1 cellular context compared by ENCODE assay signal in the genomic region with DNA sequence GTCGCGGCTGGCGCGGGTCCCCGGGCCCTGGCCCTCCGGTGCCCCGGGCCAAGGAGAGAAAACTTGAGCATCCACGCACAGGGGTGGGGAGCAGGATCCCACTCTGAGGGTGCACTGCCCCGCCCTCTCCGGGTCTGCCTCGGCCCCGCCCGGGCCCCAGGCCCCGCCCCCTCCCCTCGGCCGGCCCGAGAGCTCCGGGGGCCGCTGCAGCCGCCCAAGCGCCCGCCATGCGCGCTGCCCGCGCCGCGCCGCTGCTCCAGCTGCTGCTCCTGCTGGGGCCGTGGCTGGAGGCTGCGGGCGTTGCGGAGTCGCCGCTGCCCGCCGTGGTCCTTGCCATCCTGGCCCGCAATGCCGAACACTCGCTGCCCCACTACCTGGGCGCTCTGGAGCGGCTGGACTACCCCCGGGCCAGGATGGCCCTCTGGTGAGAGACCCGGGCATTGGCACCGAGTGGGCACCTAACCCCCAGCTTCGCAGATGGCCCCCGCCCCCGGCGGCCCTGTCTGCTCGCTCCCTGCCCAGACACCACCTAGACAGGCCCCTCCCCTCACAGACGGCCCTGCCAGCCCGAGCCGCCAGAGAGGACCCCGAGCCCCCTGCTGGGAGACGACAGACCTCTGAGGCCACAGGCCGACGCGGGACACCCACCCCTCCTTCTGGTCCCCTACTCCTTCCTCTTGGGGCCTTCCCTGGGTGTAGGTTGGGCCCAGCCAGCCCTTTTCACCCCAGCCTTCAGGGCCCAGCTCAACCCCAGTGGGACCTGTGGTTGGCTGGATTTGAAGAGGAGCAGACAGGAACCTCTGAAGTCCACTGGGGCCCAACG.
TF ChIP-seq lines count a peak whose summit lies in the region.

Gene CERCAM (plus strand): TSS at position 207 of the 823 bp plus-strand sequence. CDS start 21 bp downstream, at position 228.

TF ChIP-seq in GM12878, 131 proteins besides CTCF, POLR2A, EP300 and RAD21 (continued from another document):
- TF ChIP-seq, protein P1, sequence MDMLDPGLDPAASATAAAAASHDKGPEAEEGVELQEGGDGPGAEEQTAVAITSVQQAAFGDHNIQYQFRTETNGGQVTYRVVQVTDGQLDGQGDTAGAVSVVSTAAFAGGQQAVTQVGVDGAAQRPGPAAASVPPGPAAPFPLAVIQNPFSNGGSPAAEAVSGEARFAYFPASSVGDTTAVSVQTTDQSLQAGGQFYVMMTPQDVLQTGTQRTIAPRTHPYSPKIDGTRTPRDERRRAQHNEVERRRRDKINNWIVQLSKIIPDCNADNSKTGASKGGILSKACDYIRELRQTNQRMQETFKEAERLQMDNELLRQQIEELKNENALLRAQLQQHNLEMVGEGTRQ (IDR thresholded peaks at IDR 0.05; ENCODE audit: borderline replicate concordance, low read depth, low read length), result no peak
- TF ChIP-seq, protein P2, sequence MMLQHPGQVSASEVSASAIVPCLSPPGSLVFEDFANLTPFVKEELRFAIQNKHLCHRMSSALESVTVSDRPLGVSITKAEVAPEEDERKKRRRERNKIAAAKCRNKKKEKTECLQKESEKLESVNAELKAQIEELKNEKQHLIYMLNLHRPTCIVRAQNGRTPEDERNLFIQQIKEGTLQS (IDR thresholded peaks at IDR 0.05; ENCODE audit: borderline replicate concordance, extremely low read depth, low read depth, low read length), result no peak
- TF ChIP-seq, protein P3, sequence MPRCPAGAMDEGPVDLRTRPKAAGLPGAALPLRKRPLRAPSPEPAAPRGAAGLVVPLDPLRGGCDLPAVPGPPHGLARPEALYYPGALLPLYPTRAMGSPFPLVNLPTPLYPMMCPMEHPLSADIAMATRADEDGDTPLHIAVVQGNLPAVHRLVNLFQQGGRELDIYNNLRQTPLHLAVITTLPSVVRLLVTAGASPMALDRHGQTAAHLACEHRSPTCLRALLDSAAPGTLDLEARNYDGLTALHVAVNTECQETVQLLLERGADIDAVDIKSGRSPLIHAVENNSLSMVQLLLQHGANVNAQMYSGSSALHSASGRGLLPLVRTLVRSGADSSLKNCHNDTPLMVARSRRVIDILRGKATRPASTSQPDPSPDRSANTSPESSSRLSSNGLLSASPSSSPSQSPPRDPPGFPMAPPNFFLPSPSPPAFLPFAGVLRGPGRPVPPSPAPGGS (IDR thresholded peaks at IDR 0.05; ENCODE audit: borderline replicate concordance, insufficient read depth, low read depth, low read length, poor library complexity, severe bottlenecking), result no peak
- TF ChIP-seq SMC3 (IDR thresholded peaks at IDR 0.05; ENCODE audit: borderline replicate concordance, low read length), result no peak
- no peak for TF ChIP-seq EZH2 (IDR thresholded peaks at IDR 0.05; ENCODE audit: borderline replicate concordance, control insufficient read depth, low read depth, low read length)
- TF ChIP-seq MEF2B (IDR thresholded peaks at IDR 0.05; ENCODE audit: partially characterized antibody, poor library complexity, severe bottlenecking), result peak; percentile 16
- no peak for TF ChIP-seq SUPT20H (IDR thresholded peaks at IDR 0.05; ENCODE audit: borderline replicate concordance, control insufficient read depth, low read depth, low read length)
- 0 out of 2 replicates have a peak, but pooled peaks have one; percentile 19 for TF ChIP-seq MXI1 (IDR thresholded peaks at IDR 0.05; ENCODE audit: low read depth, low read length)
- no peak for TF ChIP-seq FOS (IDR thresholded peaks at IDR 0.05; ENCODE audit: borderline replicate concordance, extremely low read depth, insufficient read length)
- TF ChIP-seq, protein P4, sequence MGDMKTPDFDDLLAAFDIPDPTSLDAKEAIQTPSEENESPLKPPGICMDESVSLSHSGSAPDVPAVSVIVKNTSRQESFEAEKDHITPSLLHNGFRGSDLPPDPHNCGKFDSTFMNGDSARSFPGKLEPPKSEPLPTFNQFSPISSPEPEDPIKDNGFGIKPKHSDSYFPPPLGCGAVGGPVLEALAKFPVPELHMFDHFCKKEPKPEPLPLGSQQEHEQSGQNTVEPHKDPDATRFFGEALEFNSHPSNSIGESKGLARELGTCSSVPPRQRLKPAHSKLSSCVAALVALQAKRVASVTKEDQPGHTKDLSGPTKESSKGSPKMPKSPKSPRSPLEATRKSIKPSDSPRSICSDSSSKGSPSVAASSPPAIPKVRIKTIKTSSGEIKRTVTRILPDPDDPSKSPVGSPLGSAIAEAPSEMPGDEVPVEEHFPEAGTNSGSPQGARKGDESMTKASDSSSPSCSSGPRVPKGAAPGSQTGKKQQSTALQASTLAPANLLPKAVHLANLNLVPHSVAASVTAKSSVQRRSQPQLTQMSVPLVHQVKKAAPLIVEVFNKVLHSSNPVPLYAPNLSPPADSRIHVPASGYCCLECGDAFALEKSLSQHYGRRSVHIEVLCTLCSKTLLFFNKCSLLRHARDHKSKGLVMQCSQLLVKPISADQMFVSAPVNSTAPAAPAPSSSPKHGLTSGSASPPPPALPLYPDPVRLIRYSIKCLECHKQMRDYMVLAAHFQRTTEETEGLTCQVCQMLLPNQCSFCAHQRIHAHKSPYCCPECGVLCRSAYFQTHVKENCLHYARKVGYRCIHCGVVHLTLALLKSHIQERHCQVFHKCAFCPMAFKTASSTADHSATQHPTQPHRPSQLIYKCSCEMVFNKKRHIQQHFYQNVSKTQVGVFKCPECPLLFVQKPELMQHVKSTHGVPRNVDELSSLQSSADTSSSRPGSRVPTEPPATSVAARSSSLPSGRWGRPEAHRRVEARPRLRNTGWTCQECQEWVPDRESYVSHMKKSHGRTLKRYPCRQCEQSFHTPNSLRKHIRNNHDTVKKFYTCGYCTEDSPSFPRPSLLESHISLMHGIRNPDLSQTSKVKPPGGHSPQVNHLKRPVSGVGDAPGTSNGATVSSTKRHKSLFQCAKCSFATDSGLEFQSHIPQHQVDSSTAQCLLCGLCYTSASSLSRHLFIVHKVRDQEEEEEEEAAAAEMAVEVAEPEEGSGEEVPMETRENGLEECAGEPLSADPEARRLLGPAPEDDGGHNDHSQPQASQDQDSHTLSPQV (IDR thresholded peaks at IDR 0.05), result no peak
